Comparison of ENCODE assay signal across 21 cellular contexts in the genomic region with DNA sequence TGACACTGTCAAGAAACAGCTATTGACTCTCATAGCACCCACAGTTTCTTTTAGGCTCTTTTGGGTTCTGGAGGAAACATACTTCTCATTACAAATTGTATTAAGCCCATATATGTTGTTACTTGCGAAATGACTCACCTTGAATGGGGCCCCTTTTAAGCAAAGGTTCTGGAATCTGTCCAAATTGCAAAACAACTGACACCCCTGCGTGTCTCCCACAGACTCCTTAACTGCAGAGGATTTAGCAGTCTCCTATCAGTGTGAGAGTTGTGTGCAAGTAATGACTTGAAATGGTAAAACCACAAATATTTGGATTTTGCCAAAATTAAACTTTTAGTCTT.
DNase-seq lines count a peak whose midpoint lies in the region; ATAC-seq, FAIRE-seq and TF ChIP-seq lines count a peak whose summit lies in the region.
"Had no signal": no experiment of that assay in that cellular context is flagged by ENCODE, and none has a peak within 500 bp of the region (broad histone marks: within the 10 kb centered on the region; RNA-seq: fewer than 3 reads in every experiment).

No MANE protein-coding gene starts in this region.

- TF ChIP-seq EP300 in GM12878 (IDR thresholded peaks at IDR 0.05; ENCODE audit: borderline replicate concordance in 1 of 2, control insufficient read depth in 1 of 2, low read depth in 2 of 2, low read length in 2 of 2): no peak

- H3K9ac ChIP-seq in GM12878 (ENCODE audit: control insufficient read depth, insufficient read depth, low read length): no peak overlapping the region
- H3K9ac ChIP-seq: GM23248 had no signal

- intact Hi-C loops in GM12878 (cut with micrococcal nuclease; ENCODE audit: unreplicated experiment): no loop called here

- BruUV-seq in GM12878 (replicated peaks; lab: Mats Ljungman, UMichigan): no TSS peak

- SMC1A ChIA-PET in GM12878 (lab: Charles Lee; ENCODE audit: uncharacterized antibody, unreplicated experiment): no interaction called here

- DNase-seq in M059J (ENCODE audit: low read depth) (peak; percentile 9), GM12878 (ENCODE audit: low read depth, low spot score) (no peak), fibroblast of pulmonary artery (ENCODE audit: low read depth) (peak; percentile 47), retinal pigment epithelial cell (ENCODE audit: low read depth) (peak; percentile 39), COLO829 (ENCODE audit: low spot score) (no peak), Ammon's horn (ENCODE audit: low spot score) (no peak), NOMO-1 treated with DMSO at 0.1 percent for 48 hours (lab: John Stamatoyannopoulos, UW; ENCODE audit: unreplicated experiment) (no peak), HT-29 (ENCODE audit: low spot score) (no peak)
- DNase-seq: AML-193; Calu3; CD4-positive, CD25-positive, alpha-beta regulatory T cell; GDM1; GM23248; KG1; MM.1S; NCI-H1105 treated with DMSO at 0.1 percent for 48 hours; NCI-H187 treated with DMSO at 0.1 percent for 48 hours; NCI-H2171 treated with DMSO at 0.1 percent for 48 hours; NCI-H510A treated with DMSO at 0.1 percent for 48 hours had no signal

- no peaks in the 10 kb centered on the region for H3K36me3 ChIP-seq in GM12878 (ENCODE audit: control insufficient read depth in 2 of 2, insufficient read depth in 2 of 2, low read length in 1 of 2)

- no peak for TF ChIP-seq RAD21 in GM12878 (IDR thresholded peaks at IDR 0.05; ENCODE audit: insufficient read depth, low read depth, low read length)

- no peak for ATAC-seq in GM12878
- ATAC-seq: HCT116 had no signal

- FAIRE-seq in GM12878 (lab: Jason Lieb, UNC): no peak

- H4K20me1 ChIP-seq in GM12878 (ENCODE audit: control insufficient read depth, insufficient read depth): no peaks in the 10 kb centered on the region

- no peak overlapping the region for H3K4me2 ChIP-seq in GM12878 (ENCODE audit: control insufficient read depth, insufficient read depth)

- in situ Hi-C loops in GM12878 (cut with MboI): no loop called here

- H3K27me3 ChIP-seq in GM12878 (replicated peaks in 1 of 2; ENCODE audit: control insufficient read depth in 2 of 2, insufficient read depth in 2 of 2, low read length in 1 of 2): no peaks in the 10 kb centered on the region

- no peaks in the 10 kb centered on the region; the same call in 2 of the 3 replicates for H3K9me3 ChIP-seq in GM12878 (replicated peaks; ENCODE audit: control insufficient read depth, insufficient read depth, low read length)

- H3K4me3 ChIP-seq in GM12878: no peak overlapping the region
- H3K4me3 ChIP-seq in fibroblast of pulmonary artery (replicated peaks; ENCODE audit: low read depth, low read length): no peak overlapping the region
- H3K4me3 ChIP-seq in retinal pigment epithelial cell (ENCODE audit: low read length): no peak overlapping the region
- H3K4me3 ChIP-seq: GM23248, SK-N-MC had no signal

- TF ChIP-seq CTCF in GM12878 (IDR thresholded peaks at IDR 0.05 in 2 of 3, conservative IDR thresholded peaks at IDR 0.05 in 1 of 3; ENCODE audit: control insufficient read depth in 2 of 3, extremely low read depth in 1 of 3, insufficient read depth in 1 of 3, low read depth in 3 of 3, low read length in 3 of 3) (no peak), fibroblast of pulmonary artery (IDR thresholded peaks at IDR 0.05; ENCODE audit: low read length, missing control alignments) (no peak), retinal pigment epithelial cell (conservative IDR thresholded peaks at IDR 0.05; ENCODE audit: low read depth, low read length) (no peak)

- POLR2A ChIA-PET in GM12878 (lab: Charles Lee): no interaction called here

- WGBS in GM12878 (ENCODE audit: insufficient coverage, insufficient replicate concordance, low lambda C conversion rate, missing lambda C conversion rate): 100% methylated on average over 2 of the region's 2 CpGs

- RAD21 ChIA-PET in GM12878 (lab: Charles Lee; ENCODE audit: unreplicated experiment): no interaction called here

- TF ChIP-seq POLR2A in GM12878 (IDR thresholded peaks at IDR 0.05; ENCODE audit: low read depth, low read length): no peak

- H3K4me1 ChIP-seq in GM12878 (ENCODE audit: control insufficient read depth, insufficient read depth, low read length): no peaks in the 10 kb centered on the region

- CTCF ChIA-PET in GM12878 (lab: Yijun Ruan, JAX): no interaction called here

- no peak overlapping the region for H3K27ac ChIP-seq in GM12878 (ENCODE audit: control insufficient read depth, insufficient read depth)
- H3K27ac ChIP-seq: GM23248, SK-N-MC had no signal

- H3K79me2 ChIP-seq in GM12878 (ENCODE audit: control insufficient read depth, insufficient read depth, low read length): no peaks in the 10 kb centered on the region

- no peak overlapping the region for H2AFZ ChIP-seq in GM12878 (ENCODE audit: control insufficient read depth, low read depth, low read length)
- H2AFZ ChIP-seq: GM23248 had no signal

TF ChIP-seq in GM12878, 131 proteins besides CTCF, POLR2A, EP300 and RAD21:
- TF ChIP-seq JUNB (IDR thresholded peaks at IDR 0.05): peak; percentile 60
- TF ChIP-seq, protein P1, sequence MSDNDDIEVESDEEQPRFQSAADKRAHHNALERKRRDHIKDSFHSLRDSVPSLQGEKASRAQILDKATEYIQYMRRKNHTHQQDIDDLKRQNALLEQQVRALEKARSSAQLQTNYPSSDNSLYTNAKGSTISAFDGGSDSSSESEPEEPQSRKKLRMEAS (IDR thresholded peaks at IDR 0.05; ENCODE audit: low read depth, low read length): no peak

Comparison
In these comparisons a context has a peak if more than half of its experiments do, and no peak if none do; other contexts are left out.
1. DNase-seq: peak in M059J (single experiment), fibroblast of pulmonary artery (single experiment) and retinal pigment epithelial cell (single experiment); none in GM12878 (single experiment), COLO829 (single experiment), Ammon's horn (single experiment), NOMO-1 treated with DMSO at 0.1 percent for 48 hours (single experiment) and HT-29 (single experiment).